In the genomic region with DNA sequence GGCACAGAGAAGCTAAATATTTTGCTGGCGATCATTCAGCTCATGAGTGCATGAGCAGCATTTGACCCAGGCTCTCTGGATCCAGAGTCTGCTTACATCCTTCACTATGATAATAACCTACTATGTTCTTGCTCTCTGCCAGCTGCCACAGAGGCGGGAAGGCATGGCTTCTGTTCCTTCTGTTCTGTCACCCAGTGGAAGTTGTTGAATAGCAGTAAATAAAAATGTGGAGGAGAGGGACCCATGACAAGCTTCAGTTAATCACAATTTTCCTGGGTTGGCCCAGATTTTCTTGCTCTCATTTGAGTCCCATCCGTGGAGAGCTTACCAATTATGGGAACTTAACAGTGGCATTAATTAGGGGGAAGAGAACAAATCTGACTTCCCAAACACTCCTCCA, we compare ENCODE assay signal across 24 cellular contexts.
"Had no signal": no experiment of that assay in that cellular context is flagged by ENCODE, and none has a peak within 500 bp of the region (broad histone marks: within the 10 kb centered on the region; RNA-seq: fewer than 3 reads in every experiment).

No MANE protein-coding gene starts in this region.

- H3K27me3 ChIP-seq: neutrophil, pancreas, right lobe of liver, sigmoid colon, stomach, thyroid gland, tibial nerve, upper lobe of left lung, vagina had no signal

- H3K9me3 ChIP-seq: neutrophil, pancreas, prostate gland, right lobe of liver, sigmoid colon, stomach, thoracic aorta, thyroid gland, tibial nerve, upper lobe of left lung, vagina had no signal

- H3K4me3 ChIP-seq: pancreas, prostate gland, right lobe of liver, sigmoid colon, stomach, thoracic aorta, thyroid gland, tibial nerve, upper lobe of left lung, vagina had no signal

- DNase-seq: naive thymus-derived CD8-positive, alpha-beta T cell; nephron progenitor cell; pancreas; right cardiac atrium; right lobe of liver; sigmoid colon; small intestine; stimulated activated CD4-positive, alpha-beta T cell treated with anti-CD3 and anti-CD28 coated beads, Interleukin-15, amount 100 ng/mL, for 24 hours; stimulated activated CD4-positive, alpha-beta T cell treated with anti-CD3 and anti-CD28 coated beads, Interleukin-2, amount 100 ng/mL, for 24 hours; stimulated activated CD4-positive, alpha-beta T cell treated with anti-CD3 and anti-CD28 coated beads, Interleukin-2, amount 100 ng/mL, for 48 hours; stimulated activated CD4-positive, alpha-beta T cell treated with anti-CD3 and anti-CD28 coated beads, Interleukin-4, amount 100 ng/mL, for 24 hours; stimulated activated naive B cell treated with anti-CD40 and anti-IgM and Interleukin-4, amounts not matched to agents 10 μg/mL and 1 μg/mL and 100 μg/mL, for 72 hours; stimulated activated naive CD4-positive, alpha-beta T cell treated with Interleukin-2 at 50 U/mL for 16 hours; stomach; thyroid gland; trophoblast cell; upper lobe of left lung had no signal

- H3K27ac ChIP-seq: neutrophil, pancreas, prostate gland, right lobe of liver, sigmoid colon, stomach, thoracic aorta, thyroid gland, tibial nerve, upper lobe of left lung, vagina had no signal

- H3K4me1 ChIP-seq: pancreas, prostate gland, right lobe of liver, sigmoid colon, stomach, thyroid gland, tibial nerve, upper lobe of left lung, vagina had no signal

- H3K36me3 ChIP-seq: neutrophil, pancreas, prostate gland, right lobe of liver, sigmoid colon, stomach, thoracic aorta, thyroid gland, tibial nerve, upper lobe of left lung, vagina had no signal

- ATAC-seq: naive thymus-derived CD8-positive, alpha-beta T cell; natural killer cell treated with Interleukin-12 subunit alpha and Interleukin-12 subunit beta and Interleukin-15 and Interleukin-18, amount 100 ng/mL, for 72 hours; pancreas; right cardiac atrium; right lobe of liver; stimulated activated effector memory CD8-positive, alpha-beta T cell treated with anti-CD3 and anti-CD28 coated beads, Interleukin-12 subunit alpha, Interleukin-12 subunit beta, amount 100 ng/mL, for 72 hours; stimulated activated naive B cell treated with anti-CD40 and anti-IgM and Interleukin-4, amounts not matched to agents 10 μg/mL and 1 μg/mL and 100 μg/mL, for 72 hours had no signal
